In the genomic region with DNA sequence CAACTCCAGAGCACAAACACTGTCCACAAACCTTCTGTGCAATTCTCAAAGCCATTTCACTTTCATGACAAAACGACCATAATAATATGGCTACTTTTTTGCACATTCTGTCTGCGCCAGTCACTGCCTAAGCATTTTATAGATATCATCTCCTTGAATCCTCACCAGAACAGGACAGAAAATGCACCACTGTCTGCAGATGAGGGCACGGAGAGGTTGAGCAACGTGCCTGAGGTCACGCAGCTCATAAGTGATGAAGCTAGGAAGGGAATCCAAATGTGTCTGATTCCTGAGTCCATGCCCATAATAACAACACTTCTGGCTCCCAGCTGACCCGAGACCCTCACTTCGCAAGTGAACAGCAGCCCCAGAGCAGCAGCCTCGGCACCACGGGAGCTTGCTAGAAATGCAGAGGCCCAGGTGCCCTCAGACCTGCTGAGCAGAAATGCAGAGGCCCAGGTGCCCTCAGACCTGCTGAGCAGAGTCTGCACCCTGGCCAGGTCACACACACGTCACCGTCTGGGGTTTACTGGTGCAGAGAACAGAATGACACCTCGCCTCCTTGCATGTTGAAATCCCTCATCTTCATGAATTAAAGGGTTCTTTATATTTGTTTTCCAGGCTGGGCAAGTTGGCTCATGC, we compare ENCODE assay signal across 13 cellular contexts.
DNase-seq lines count a peak whose midpoint lies in the region; ATAC-seq, FAIRE-seq and TF ChIP-seq lines count a peak whose summit lies in the region.
"Had no signal": no experiment of that assay in that cellular context is flagged by ENCODE, and none has a peak within 500 bp of the region (broad histone marks: within the 10 kb centered on the region; RNA-seq: fewer than 3 reads in every experiment).

No MANE protein-coding gene starts in this region.

- no peak for ATAC-seq in HepG2
- ATAC-seq in right lobe of liver, result no peak
- no peak for ATAC-seq in RWPE2 (ENCODE audit: low read depth)

- H3K9ac ChIP-seq in HepG2 (ENCODE audit: insufficient read depth, low read depth, low read length), result no peak overlapping the region
- no peak overlapping the region for H3K9ac ChIP-seq in neuronal stem cell (ENCODE audit: low read depth, low read length, poor library complexity)

- no peak overlapping the region for H4K91ac ChIP-seq in neuronal stem cell (ENCODE audit: low read depth, low read length, poor library complexity)

- no peak overlapping the region for H3K14ac ChIP-seq in neuronal stem cell (ENCODE audit: low read length)

- no peak overlapping the region for H2BK5ac ChIP-seq in neuronal stem cell (ENCODE audit: low read length)

- no peak overlapping the region for H3K4ac ChIP-seq in neuronal stem cell (ENCODE audit: low read length)

- intact Hi-C loops in HepG2 (cut with micrococcal nuclease; ENCODE audit: unreplicated experiment) (no loop called here), right lobe of liver (cut with DNase I) (no loop called here)

- TF ChIP-seq RAD21 in HepG2 (CRISPR knock-in tag; IDR thresholded peaks at IDR 0.05), result no peak

- H2AFZ ChIP-seq in HepG2 (ENCODE audit: low read length), result no peak overlapping the region
- no peak overlapping the region for H2AFZ ChIP-seq in neuronal stem cell (ENCODE audit: low read length)

- no peak overlapping the region for H3K23ac ChIP-seq in neuronal stem cell (ENCODE audit: low read depth, low read length, poor library complexity)

- H3K27ac ChIP-seq in HepG2 (ENCODE audit: extremely low read length, insufficient read depth, low read length) (no peak overlapping the region), right lobe of liver (no peak overlapping the region), RWPE2 (ENCODE audit: poor library complexity, severe bottlenecking) (no peak overlapping the region), neuronal stem cell (replicated peaks; ENCODE audit: low read length) (no peak overlapping the region)
- H3K27ac ChIP-seq: C4-2B had no signal

- H3K4me3 ChIP-seq in HepG2 (replicated peaks in 1 of 3; ENCODE audit: insufficient read depth in 1 of 3, low read depth in 2 of 3, low read length in 3 of 3) (no peak overlapping the region), right lobe of liver (no peak overlapping the region), RWPE2 (ENCODE audit: severe bottlenecking) (no peak overlapping the region), neuronal stem cell (ENCODE audit: low read length in 2 of 2) (no peak overlapping the region)

- peak overlapping the region; percentile 48 for H3K18ac ChIP-seq in neuronal stem cell (ENCODE audit: low read length)

- POLR2A ChIA-PET in HepG2 (lab: Yijun Ruan, JAX), result no interaction called here

- CTCF ChIA-PET in HepG2 (lab: Yijun Ruan, JAX; ENCODE audit: low intra/inter-chr PET ratio, low total read pairs), result no interaction called here

- no peak for DNase-seq in HepG2 (ENCODE audit: low spot score)
- DNase-seq in right lobe of liver, result no peak
- peak; percentile 72 for DNase-seq in RWPE2 (ENCODE audit: low spot score)
- no peak for DNase-seq in neuronal stem cell (ENCODE audit: low spot score)
- no peak for DNase-seq in OCI-M1 (lab: John Stamatoyannopoulos, UW)
- DNase-seq in stimulated activated CD4-positive, alpha-beta T cell treated with anti-CD3 and anti-CD28 coated beads, Interleukin-2, amount 100 ng/mL, for 48 hours, result no peak
- DNase-seq: CD4-positive, alpha-beta memory T cell; DMS153; DMS79 treated with DMSO at 0.1 percent for 48 hours; GF-D8; GOT3; H7 had no signal

- H3K36me3 ChIP-seq in HepG2 (replicated peaks in 1 of 2; ENCODE audit: control insufficient read depth in 1 of 2, insufficient read depth in 2 of 2, low read length in 2 of 2), result no peaks in the 10 kb centered on the region
- H3K36me3 ChIP-seq in right lobe of liver, result no peaks in the 10 kb centered on the region
- H3K36me3 ChIP-seq in RWPE2 (ENCODE audit: low read depth), result no peaks in the 10 kb centered on the region
- no peaks in the 10 kb centered on the region for H3K36me3 ChIP-seq in neuronal stem cell (replicated peaks in 1 of 2; ENCODE audit: control insufficient read depth in 2 of 2, insufficient read depth in 2 of 2, low read length in 2 of 2)

- in situ Hi-C loops in HepG2 (cut with HindIII; ENCODE audit: extremely low pct_ligation_motif_present, low pct_unique_long_range_greater_than_20kb), result no loop called here

- no TSS peak for BruUV-seq in HepG2 (replicated peaks; lab: Mats Ljungman, UMichigan)

- 34% methylated on average over 12 of the region's 12 CpGs for WGBS in HepG2 (ENCODE audit: low lambda C conversion rate)
- WGBS in right lobe of liver (ENCODE audit: insufficient coverage, low coverage, low lambda C conversion rate, missing lambda C conversion rate), result 58% methylated on average over 6 of the region's 12 CpGs
- WGBS in neuronal stem cell (ENCODE audit: extremely low coverage in 2 of 2, insufficient read length in 2 of 2, insufficient replicate concordance in 1 of 2), 2 donors, result no CpG with 5 or more reads among the region's 12 CpGs

- TF ChIP-seq EP300 in HepG2 (IDR thresholded peaks at IDR 0.05; ENCODE audit: low read depth in 2 of 2, low read length in 2 of 2) (no peak), HepG2 (CRISPR knock-in tag; IDR thresholded peaks at IDR 0.05; ENCODE audit: borderline replicate concordance) (no peak)

- no peaks in the 10 kb centered on the region for H3K27me3 ChIP-seq in HepG2 (ENCODE audit: control insufficient read depth in 1 of 2, insufficient read depth in 2 of 2, low read length in 2 of 2)
- no peaks in the 10 kb centered on the region for H3K27me3 ChIP-seq in right lobe of liver
- peaks cover 6% of the 10 kb centered on the region for H3K27me3 ChIP-seq in RWPE2 (ENCODE audit: insufficient read depth, poor library complexity, severe bottlenecking)
- peaks cover 0 to 3% (median 2%) of the 10 kb centered on the region in 3 experiments for H3K27me3 ChIP-seq in neuronal stem cell (ENCODE audit: control insufficient read depth in 3 of 3, insufficient read depth in 3 of 3, low read depth in 1 of 3, low read length in 3 of 3)

- TF ChIP-seq POLR2A in HepG2 (IDR thresholded peaks at IDR 0.05; ENCODE audit: insufficient read depth in 1 of 2, low read depth in 2 of 2, low read length in 2 of 2) (no peak), right lobe of liver (IDR thresholded peaks at IDR 0.05) (no peak)

- no peak overlapping the region for H2BK120ac ChIP-seq in neuronal stem cell (ENCODE audit: low read depth, low read length)

- H4K8ac ChIP-seq in neuronal stem cell (ENCODE audit: low read depth, low read length), result no peak overlapping the region

- H3K79me2 ChIP-seq in HepG2 (ENCODE audit: insufficient read depth, low read length), result no peaks in the 10 kb centered on the region

- H2BK15ac ChIP-seq in neuronal stem cell (ENCODE audit: low read length), result no peak overlapping the region

- H3K9me3 ChIP-seq in HepG2 (ENCODE audit: low read length), result peaks cover 7% of the 10 kb centered on the region
- peaks cover 0 to 5% (median 0%) of the 10 kb centered on the region in 4 donors for H3K9me3 ChIP-seq in right lobe of liver
- H3K9me3 ChIP-seq in RWPE2 (ENCODE audit: severe bottlenecking), result peaks cover 9% of the 10 kb centered on the region
- H3K9me3 ChIP-seq in neuronal stem cell (replicated peaks in 1 of 2; ENCODE audit: control insufficient read depth in 2 of 2, insufficient read depth in 1 of 2, low read depth in 1 of 2, low read length in 2 of 2), result peaks cover 0 to 6% of the 10 kb centered on the region in 2 donors

- no peak for FAIRE-seq in HepG2 (lab: Jason Lieb, UNC)

- no peaks in the 10 kb centered on the region; the same call in 1 of the 2 replicates for H4K20me1 ChIP-seq in HepG2 (ENCODE audit: insufficient read depth, low read length)

- no peak overlapping the region for H2BK12ac ChIP-seq in neuronal stem cell (ENCODE audit: low read length)

- no peaks in the 10 kb centered on the region for H3K79me1 ChIP-seq in neuronal stem cell (ENCODE audit: low read depth, low read length)

- TF ChIP-seq CTCF in HepG2 (CRISPR knock-in tag; IDR thresholded peaks at IDR 0.05), result no peak
- TF ChIP-seq CTCF in right lobe of liver (IDR thresholded peaks at IDR 0.05), result no peak
- TF ChIP-seq CTCF in RWPE2 (IDR thresholded peaks at IDR 0.05; ENCODE audit: poor library complexity, severe bottlenecking), result no peak

- no peak overlapping the region for H2AK5ac ChIP-seq in neuronal stem cell (ENCODE audit: low read depth, low read length)

- H3K4me1 ChIP-seq in HepG2 (ENCODE audit: insufficient read depth, low read length) (no peaks in the 10 kb centered on the region), right lobe of liver (no peaks in the 10 kb centered on the region), RWPE2 (ENCODE audit: insufficient read depth, poor library complexity, severe bottlenecking) (no peaks in the 10 kb centered on the region), neuronal stem cell (ENCODE audit: control insufficient read depth in 2 of 2, insufficient read depth in 1 of 2, low read depth in 1 of 2, low read length in 2 of 2) (peaks cover 0 to 6% of the 10 kb centered on the region in 2 donors)

- H3K4me2 ChIP-seq in HepG2 (ENCODE audit: low read depth, low read length) (no peak overlapping the region), neuronal stem cell (ENCODE audit: insufficient read depth, low read length, poor library complexity, severe bottlenecking) (no peak overlapping the region)

TF ChIP-seq in HepG2, 621 proteins besides CTCF, POLR2A, EP300 and RAD21:
- TF ChIP-seq ZNF768 (CRISPR knock-in tag; IDR thresholded peaks at IDR 0.05) (peak; percentile 86), HOXA9 (CRISPR knock-in tag; IDR thresholded peaks at IDR 0.05; ENCODE audit: borderline replicate concordance) (no peak)
